Comparison of ENCODE assay signal across 8 cellular contexts in genomic region chr5:31854625-31855526, GRCh38.
A peak's percentile ranks its signal among the peaks of the same experiment; 100 is the strongest.
DNase-seq lines count a peak whose midpoint lies in the region; ATAC-seq and TF ChIP-seq lines count a peak whose summit lies in the region.

No MANE protein-coding gene starts in this region.

- peaks cover 9 to 17% (median 13%) of the 10 kb centered on the region in 3 donors for H3K4me1 Mint-ChIP-seq in CD8-positive, alpha-beta memory T cell

- H4K20me1 ChIP-seq in hepatocyte (ENCODE audit: insufficient read depth, poor library complexity, severe bottlenecking): no peaks in the 10 kb centered on the region

- peak overlapping the region; percentile 92 for H2AFZ ChIP-seq in hepatocyte

- H3K4me3 Mint-ChIP-seq in CD8-positive, alpha-beta memory T cell: peak overlapping the region in 6 of 7 donors; percentile 15 to 66 (median 56)

- ATAC-seq in GM21619 (IDR thresholded peaks at IDR 0.05; ENCODE audit: unreplicated experiment) (no peak), GM18505 (IDR thresholded peaks at IDR 0.05; ENCODE audit: unreplicated experiment) (no peak)

- H3K27ac Mint-ChIP-seq in CD8-positive, alpha-beta memory T cell: peak overlapping the region in 2 of 8 donors; percentile 65 to 74

- peak overlapping the region; percentile 38 for H3K4me3 ChIP-seq in CD8-positive, alpha-beta memory T cell (ENCODE audit: low read length)
- H3K4me3 ChIP-seq in astrocyte of the cerebellum (ENCODE audit: low read depth, low read length) (peak overlapping the region; percentile 62), hepatocyte (peak overlapping the region; percentile 62), prostate gland (peak overlapping the region; percentile 48 to 51)

- POLR2A ChIA-PET in CD8-positive, alpha-beta memory T cell (lab: Charles Lee): no interaction called here

- H3K4me1 ChIP-seq in CD8-positive, alpha-beta memory T cell (ENCODE audit: insufficient read depth, low read length): peaks cover 6% of the 10 kb centered on the region
- H3K4me1 ChIP-seq in hepatocyte (ENCODE audit: insufficient read depth): peaks cover 7% of the 10 kb centered on the region
- H3K4me1 ChIP-seq in prostate gland (replicated peaks): no peaks in the 10 kb centered on the region

- WGBS in hepatocyte (ENCODE audit: low lambda C conversion rate, missing lambda C conversion rate): 2% methylated on average over 49 of the region's 54 CpGs
- under 1% methylated on average over 54 of the region's 54 CpGs for WGBS in prostate gland

- H3K36me3 Mint-ChIP-seq in CD8-positive, alpha-beta memory T cell: peaks cover 0 to 11% (median 3%) of the 10 kb centered on the region in 3 donors

- H3K9me2 ChIP-seq in hepatocyte (replicated peaks; ENCODE audit: insufficient read depth): no peaks in the 10 kb centered on the region

- no peaks in the 10 kb centered on the region for H3K79me2 ChIP-seq in hepatocyte

- intact Hi-C loops in prostate gland (cut with DNase I): no loop called here

- H3K27ac ChIP-seq in CD8-positive, alpha-beta memory T cell (ENCODE audit: low read depth, low read length): no peak overlapping the region
- H3K27ac ChIP-seq in hepatocyte: no peak overlapping the region
- peak overlapping the region; percentile 56 to 74 for H3K27ac ChIP-seq in prostate gland

- peaks cover 9 to 20% (median 16%) of the 10 kb centered on the region in 5 donors for H3K9me3 Mint-ChIP-seq in CD8-positive, alpha-beta memory T cell

- in situ Hi-C loops in astrocyte of the cerebellum (cut with HindIII; ENCODE audit: low sequenced_read_pairs): no loop called here

- H3K4me2 ChIP-seq in hepatocyte: peak overlapping the region; percentile 95

- CTCF ChIA-PET in CD8-positive, alpha-beta memory T cell (lab: Charles Lee): no interaction called here

- TF ChIP-seq CTCF in astrocyte of the cerebellum (IDR thresholded peaks at IDR 0.05; ENCODE audit: low read depth, low read length, missing control alignments) (peak; percentile 48), hepatocyte (IDR thresholded peaks at IDR 0.05; ENCODE audit: poor library complexity) (peak; percentile 38), prostate gland (IDR thresholded peaks at IDR 0.05) (peak in 1 of 4 experiments; percentile 30)

- H3K27me3 Mint-ChIP-seq in CD8-positive, alpha-beta memory T cell: peaks cover 25 to 59% of the 10 kb centered on the region in 2 donors

- no peak for TF ChIP-seq POLR2A in prostate gland (IDR thresholded peaks at IDR 0.05)
- TF ChIP-seq POLR2A in GM18505 (IDR thresholded peaks at IDR 0.05; ENCODE audit: borderline replicate concordance, extremely low read depth, insufficient read depth, insufficient read length): no peak

- DNase-seq in CD8-positive, alpha-beta memory T cell: peak in 1 of 5 donors; percentile 33
- DNase-seq in NCI-H526 (lab: John Stamatoyannopoulos, UW): peak; percentile 16 to 50
- no peak for DNase-seq in astrocyte of the cerebellum (ENCODE audit: low read depth)
- DNase-seq in hepatocyte (ENCODE audit: low spot score): peak; percentile 58
- DNase-seq in prostate gland (ENCODE audit: low spot score): peak; percentile 45
- DNase-seq in DMS153 treated with DMSO at 0.1 percent for 48 hours (lab: John Stamatoyannopoulos, UW; ENCODE audit: unreplicated experiment): no peak

- no peaks in the 10 kb centered on the region for H3K36me3 ChIP-seq in CD8-positive, alpha-beta memory T cell (ENCODE audit: insufficient read depth, low read length)
- no peaks in the 10 kb centered on the region for H3K36me3 ChIP-seq in hepatocyte (replicated peaks; ENCODE audit: insufficient read depth, low read depth)
- no peaks in the 10 kb centered on the region for H3K36me3 ChIP-seq in prostate gland

- H3K9me3 ChIP-seq in CD8-positive, alpha-beta memory T cell (ENCODE audit: low read length): peaks cover 5% of the 10 kb centered on the region
- H3K9me3 ChIP-seq in hepatocyte (ENCODE audit: low read depth) (no peaks in the 10 kb centered on the region), prostate gland (no peaks in the 10 kb centered on the region)

- peaks cover 4% of the 10 kb centered on the region for H3K27me3 ChIP-seq in CD8-positive, alpha-beta memory T cell (ENCODE audit: insufficient read depth, low read length, poor library complexity, severe bottlenecking)
- H3K27me3 ChIP-seq in hepatocyte (peaks cover 3% of the 10 kb centered on the region), prostate gland (replicated peaks; ENCODE audit: insufficient read depth) (no peaks in the 10 kb centered on the region)

Comparison
In these comparisons a context has a peak if more than half of its experiments do, and no peak if none do; other contexts are left out.
1. DNase-seq: peak in NCI-H526 (2 of 2), hepatocyte (single experiment) and prostate gland (single experiment); none in astrocyte of the cerebellum (single experiment) and DMS153 treated with DMSO at 0.1 percent for 48 hours (single experiment).
2. H3K27ac ChIP-seq: peak in prostate gland (2 of 2); none in CD8-positive, alpha-beta memory T cell (single experiment) and hepatocyte (single experiment).
3. Peak in every context shown above with its lines, with median percentiles within 50 percentile points of each other: H3K4me3 ChIP-seq.